10 cellular contexts compared by ENCODE assay signal in genomic region chr1:230231739-230232075, GRCh38.
A peak's percentile ranks its signal among the peaks of the same experiment; 100 is the strongest.
DNase-seq lines count a peak whose midpoint lies in the region; ATAC-seq, FAIRE-seq and TF ChIP-seq lines count a peak whose summit lies in the region.
"Had no signal": no experiment of that assay in that cellular context is flagged by ENCODE, and none has a peak within 500 bp of the region (broad histone marks: within the 10 kb centered on the region; RNA-seq: fewer than 3 reads in every experiment).

No MANE protein-coding gene starts in this region.

- H3K79me2 ChIP-seq in K562 (ENCODE audit: control insufficient read depth, insufficient read depth, low read length) = peaks cover 11% of the 10 kb centered on the region; the same call in 2 of the 3 replicates

- H3K4me2 ChIP-seq in K562 (ENCODE audit: insufficient read depth, low read length) = 0 out of 2 replicates have a peak overlapping the region, but pooled peaks have one; percentile 1

- CTCF ChIA-PET in K562 (lab: Yijun Ruan, JAX; ENCODE audit: low intra/inter-chr PET ratio) = no interaction called here

- DNase-seq in DMS53 (lab: John Stamatoyannopoulos, UW) (peak; percentile 52), DMS53 treated with DMSO at 0.1 percent for 48 hours (lab: John Stamatoyannopoulos, UW; ENCODE audit: unreplicated experiment) (no peak), K562 (ENCODE audit: extremely low read depth in 1 of 4, low spot score in 3 of 4) (peak in 2 of 4 experiments; percentile 40 to 75), left lobe of liver (ENCODE audit: low spot score) (no peak), stomach (peak; percentile 84), anterior cingulate cortex (lab: John Stamatoyannopoulos, UW) (no peak), suprapubic skin (ENCODE audit: low spot score in 2 of 2) (no peak), urothelium cell line (ENCODE audit: low spot score) (no peak)
- DNase-seq: activated gamma-delta T cell treated with Interleukin-2 at 50 U/mL for 16 hours had no signal

- H3K36me3 ChIP-seq in K562 (ENCODE audit: control insufficient read depth, insufficient read depth, low read length) = peaks cover 24% of the 10 kb centered on the region; the same call in 2 of the 3 replicates
- peaks cover 0 to 14% (median 11%) of the 10 kb centered on the region in 4 donors for H3K36me3 ChIP-seq in stomach
- H3K36me3 ChIP-seq in suprapubic skin = peaks cover 8% of the 10 kb centered on the region

- TF ChIP-seq EP300 in K562 (IDR thresholded peaks at IDR 0.05; ENCODE audit: low read length) (no peak), stomach (IDR thresholded peaks at IDR 0.05) (no peak), suprapubic skin (IDR thresholded peaks at IDR 0.05) (no peak)

- in situ Hi-C loops in K562 (cut with MboI) = no loop called here

- no peaks in the 10 kb centered on the region for H3K9me1 ChIP-seq in K562 (ENCODE audit: control insufficient read depth, insufficient read depth, low read length)

- H3K4me1 ChIP-seq in K562 (replicated peaks in 1 of 2; ENCODE audit: control insufficient read depth in 2 of 2, insufficient read depth in 2 of 2, low read length in 2 of 2) (peaks cover 0 to 12% of the 10 kb centered on the region in 2 experiments; a peak in 4 of 5 replicates), stomach (peaks cover 13 to 38% (median 28%) of the 10 kb centered on the region in 4 donors), suprapubic skin (no peaks in the 10 kb centered on the region)

- no peaks in the 10 kb centered on the region for H4K20me1 ChIP-seq in K562 (replicated peaks; ENCODE audit: control insufficient read depth, insufficient read depth, low read length)

- H2AFZ ChIP-seq in K562 (ENCODE audit: low read depth, low read length) = peak overlapping the region; percentile 13; the same call in 1 of the 2 replicates

- peak overlapping the region in 1 of 2 experiments; percentile 6; a peak in 1 of 4 replicates for H3K9ac ChIP-seq in K562 (ENCODE audit: insufficient read depth in 1 of 2, low read depth in 2 of 2, low read length in 2 of 2)

- H3K27ac ChIP-seq in K562 (ENCODE audit: extremely low read depth, low read depth, low read length) = peak overlapping the region; percentile 53; the same call in 1 of the 3 replicates
- peak overlapping the region; percentile 25 to 71 (median 65) for H3K27ac ChIP-seq in stomach
- H3K27ac ChIP-seq in suprapubic skin = no peak overlapping the region
- H3K27ac ChIP-seq: 22Rv1 had no signal

- H3K9me3 ChIP-seq in K562 (replicated peaks; ENCODE audit: control insufficient read depth, insufficient read depth, low read depth, low read length) = no peaks in the 10 kb centered on the region
- H3K9me3 ChIP-seq in stomach = no peaks in the 10 kb centered on the region
- no peaks in the 10 kb centered on the region for H3K9me3 ChIP-seq in suprapubic skin

- H3K27me3 ChIP-seq in K562 (ENCODE audit: control insufficient read depth in 2 of 2, insufficient read depth in 2 of 2, low read length in 2 of 2) (no peaks in the 10 kb centered on the region), stomach (no peaks in the 10 kb centered on the region), suprapubic skin (no peaks in the 10 kb centered on the region)

- TF ChIP-seq POLR2A in K562 (conservative IDR thresholded peaks at IDR 0.05) (no peak), stomach (IDR thresholded peaks at IDR 0.05) (no peak), suprapubic skin (IDR thresholded peaks at IDR 0.05) (no peak)

- ATAC-seq in K562 = peak; percentile 92
- peak; percentile 59 for ATAC-seq in left lobe of liver

- FAIRE-seq in K562 (lab: Jason Lieb, UNC) = peak; percentile 55
- no peak for FAIRE-seq in urothelium cell line (lab: Jason Lieb, UNC)

- BruUV-seq in K562 (replicated peaks; lab: Mats Ljungman, UMichigan) = no TSS peak

- intact Hi-C loops in K562 (cut with micrococcal nuclease) (no loop called here), stomach (cut with DNase I; ENCODE audit: low total_unique reads) (no loop called here)

- POLR2A ChIA-PET in K562 (lab: Yijun Ruan, JAX) = interaction anchor here (0.5 to 1.3 kb wide), 3 partner anchors 13 to 979 kb away, joined by 3 to 4 read pairs (median 3); no protein-coding TSS in a partner anchor

- H3K4me3 ChIP-seq in K562 (no peak overlapping the region), stomach (no peak overlapping the region), suprapubic skin (no peak overlapping the region)

- TF ChIP-seq RAD21 in K562 (CRISPR knock-in tag; conservative IDR thresholded peaks at IDR 0.05 in 1 of 2, IDR thresholded peaks at IDR 0.05 in 1 of 2) = no peak

- TF ChIP-seq CTCF in K562 (IDR thresholded peaks at IDR 0.05 in 2 of 3, conservative IDR thresholded peaks at IDR 0.05 in 1 of 3; ENCODE audit: insufficient read depth in 2 of 3, low read depth in 1 of 3, low read length in 3 of 3) (no peak), stomach (IDR thresholded peaks at IDR 0.05) (no peak), suprapubic skin (IDR thresholded peaks at IDR 0.05) (no peak)

- WGBS in K562 (ENCODE audit: insufficient coverage, low coverage, missing lambda C conversion rate) = 37% methylated on average over 7 of the region's 7 CpGs
- WGBS in stomach, 5 donors = 16 to 42% (median 30%) methylated on average over 7 of the region's 7 CpGs
- WGBS in suprapubic skin = 67% methylated on average over 7 of the region's 7 CpGs

TF ChIP-seq in K562, 482 proteins besides CTCF, POLR2A, EP300 and RAD21 (continues in another document):
- 0 out of 2 replicates have a peak, but pooled peaks have one; percentile 11 for TF ChIP-seq MTA3 (IDR thresholded peaks at IDR 0.05; ENCODE audit: borderline replicate concordance)
- TF ChIP-seq PHF20 (IDR thresholded peaks at IDR 0.05; ENCODE audit: partially characterized antibody) = no peak
- no peak for TF ChIP-seq CEBPG (CRISPR knock-in tag; IDR thresholded peaks at IDR 0.05)
- TF ChIP-seq CEBPG (tag; conservative IDR thresholded peaks at IDR 0.05 in 1 of 2, IDR thresholded peaks at IDR 0.05 in 1 of 2) = no peak
- TF ChIP-seq ZNF830 (CRISPR knock-in tag; IDR thresholded peaks at IDR 0.05) = no peak
- TF ChIP-seq TEAD1 (CRISPR knock-in tag; IDR thresholded peaks at IDR 0.05) = no peak
- peak; percentile 33; the same call in 1 of the 2 replicates for TF ChIP-seq GABPA (tag; conservative IDR thresholded peaks at IDR 0.05; ENCODE audit: low read depth)
- TF ChIP-seq, protein P1, sequence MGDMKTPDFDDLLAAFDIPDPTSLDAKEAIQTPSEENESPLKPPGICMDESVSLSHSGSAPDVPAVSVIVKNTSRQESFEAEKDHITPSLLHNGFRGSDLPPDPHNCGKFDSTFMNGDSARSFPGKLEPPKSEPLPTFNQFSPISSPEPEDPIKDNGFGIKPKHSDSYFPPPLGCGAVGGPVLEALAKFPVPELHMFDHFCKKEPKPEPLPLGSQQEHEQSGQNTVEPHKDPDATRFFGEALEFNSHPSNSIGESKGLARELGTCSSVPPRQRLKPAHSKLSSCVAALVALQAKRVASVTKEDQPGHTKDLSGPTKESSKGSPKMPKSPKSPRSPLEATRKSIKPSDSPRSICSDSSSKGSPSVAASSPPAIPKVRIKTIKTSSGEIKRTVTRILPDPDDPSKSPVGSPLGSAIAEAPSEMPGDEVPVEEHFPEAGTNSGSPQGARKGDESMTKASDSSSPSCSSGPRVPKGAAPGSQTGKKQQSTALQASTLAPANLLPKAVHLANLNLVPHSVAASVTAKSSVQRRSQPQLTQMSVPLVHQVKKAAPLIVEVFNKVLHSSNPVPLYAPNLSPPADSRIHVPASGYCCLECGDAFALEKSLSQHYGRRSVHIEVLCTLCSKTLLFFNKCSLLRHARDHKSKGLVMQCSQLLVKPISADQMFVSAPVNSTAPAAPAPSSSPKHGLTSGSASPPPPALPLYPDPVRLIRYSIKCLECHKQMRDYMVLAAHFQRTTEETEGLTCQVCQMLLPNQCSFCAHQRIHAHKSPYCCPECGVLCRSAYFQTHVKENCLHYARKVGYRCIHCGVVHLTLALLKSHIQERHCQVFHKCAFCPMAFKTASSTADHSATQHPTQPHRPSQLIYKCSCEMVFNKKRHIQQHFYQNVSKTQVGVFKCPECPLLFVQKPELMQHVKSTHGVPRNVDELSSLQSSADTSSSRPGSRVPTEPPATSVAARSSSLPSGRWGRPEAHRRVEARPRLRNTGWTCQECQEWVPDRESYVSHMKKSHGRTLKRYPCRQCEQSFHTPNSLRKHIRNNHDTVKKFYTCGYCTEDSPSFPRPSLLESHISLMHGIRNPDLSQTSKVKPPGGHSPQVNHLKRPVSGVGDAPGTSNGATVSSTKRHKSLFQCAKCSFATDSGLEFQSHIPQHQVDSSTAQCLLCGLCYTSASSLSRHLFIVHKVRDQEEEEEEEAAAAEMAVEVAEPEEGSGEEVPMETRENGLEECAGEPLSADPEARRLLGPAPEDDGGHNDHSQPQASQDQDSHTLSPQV (IDR thresholded peaks at IDR 0.05) = 0 out of 2 replicates have a peak, but pooled peaks have one; percentile 8
- 0 out of 2 replicates have a peak, but pooled peaks have one; percentile 45 for TF ChIP-seq SP1 (CRISPR knock-in tag; IDR thresholded peaks at IDR 0.05)
- TF ChIP-seq, protein P2, sequence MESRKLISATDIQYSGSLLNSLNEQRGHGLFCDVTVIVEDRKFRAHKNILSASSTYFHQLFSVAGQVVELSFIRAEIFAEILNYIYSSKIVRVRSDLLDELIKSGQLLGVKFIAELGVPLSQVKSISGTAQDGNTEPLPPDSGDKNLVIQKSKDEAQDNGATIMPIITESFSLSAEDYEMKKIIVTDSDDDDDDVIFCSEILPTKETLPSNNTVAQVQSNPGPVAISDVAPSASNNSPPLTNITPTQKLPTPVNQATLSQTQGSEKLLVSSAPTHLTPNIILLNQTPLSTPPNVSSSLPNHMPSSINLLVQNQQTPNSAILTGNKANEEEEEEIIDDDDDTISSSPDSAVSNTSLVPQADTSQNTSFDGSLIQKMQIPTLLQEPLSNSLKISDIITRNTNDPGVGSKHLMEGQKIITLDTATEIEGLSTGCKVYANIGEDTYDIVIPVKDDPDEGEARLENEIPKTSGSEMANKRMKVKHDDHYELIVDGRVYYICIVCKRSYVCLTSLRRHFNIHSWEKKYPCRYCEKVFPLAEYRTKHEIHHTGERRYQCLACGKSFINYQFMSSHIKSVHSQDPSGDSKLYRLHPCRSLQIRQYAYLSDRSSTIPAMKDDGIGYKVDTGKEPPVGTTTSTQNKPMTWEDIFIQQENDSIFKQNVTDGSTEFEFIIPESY (CRISPR knock-in tag; IDR thresholded peaks at IDR 0.05) = no peak
- TF ChIP-seq PHF8 (IDR thresholded peaks at IDR 0.05; ENCODE audit: borderline replicate concordance, low read length) = peak; percentile 16; the same call in 1 of the 2 replicates
- TF ChIP-seq EZH2 (IDR thresholded peaks at IDR 0.05; ENCODE audit: borderline replicate concordance, low read depth, low read length) = no peak
- no peak for TF ChIP-seq XRCC4 (IDR thresholded peaks at IDR 0.05; ENCODE audit: extremely low read depth, insufficient read depth, insufficient read length)
- 0 out of 2 replicates have a peak, but pooled peaks have one; percentile 24 for TF ChIP-seq CXXC5 (CRISPR knock-in tag; IDR thresholded peaks at IDR 0.05)

Comparison
In these comparisons a context has a peak if more than half of its experiments do, and no peak if none do; other contexts are left out.
1. DNase-seq: peak in DMS53 (single experiment) and stomach (single experiment); none in DMS53 treated with DMSO at 0.1 percent for 48 hours (single experiment), left lobe of liver (single experiment), anterior cingulate cortex (0 of 58), suprapubic skin (0 of 2) and urothelium cell line (single experiment).